In genomic region chr3:185677146-185677829, GRCh38 we compare ENCODE assay signal across 7 cellular contexts.
DNase-seq lines count a peak whose midpoint lies in the region; TF ChIP-seq lines count a peak whose summit lies in the region.

No MANE protein-coding gene starts in this region.

- H3K79me2 ChIP-seq in parathyroid adenoma = no peaks in the 10 kb centered on the region

- H3K27ac ChIP-seq in esophagus squamous epithelium (no peak overlapping the region), parathyroid adenoma (no peak overlapping the region)

- intact Hi-C loops in esophagus squamous epithelium (cut with DNase I) = no loop called here

- WGBS in esophagus squamous epithelium, 2 donors = 38 to 69% methylated on average over 1 of the region's 1 CpG

- TF ChIP-seq CTCF in esophagus squamous epithelium (IDR thresholded peaks at IDR 0.05) (peak; percentile 35 to 93 (median 83)), parathyroid adenoma (IDR thresholded peaks at IDR 0.05) (peak; percentile 55)

- H3K4me3 ChIP-seq in Jurkat, Clone E6-1 (ENCODE audit: low read length) = no peak overlapping the region
- H3K4me3 ChIP-seq in esophagus squamous epithelium (no peak overlapping the region), parathyroid adenoma (ENCODE audit: low read depth, low read length) (no peak overlapping the region)

- H3K27me3 ChIP-seq in esophagus squamous epithelium = no peaks in the 10 kb centered on the region
- H3K27me3 ChIP-seq in parathyroid adenoma (ENCODE audit: control insufficient read depth, insufficient read depth, low read length) = no peaks in the 10 kb centered on the region

- peaks cover 0 to 10% (median 3%) of the 10 kb centered on the region in 3 donors for H3K4me1 ChIP-seq in esophagus squamous epithelium
- no peaks in the 10 kb centered on the region for H3K4me1 ChIP-seq in parathyroid adenoma

- no peak overlapping the region for H3K4me2 ChIP-seq in parathyroid adenoma (ENCODE audit: low read length)

- H3K9me3 ChIP-seq in esophagus squamous epithelium = no peaks in the 10 kb centered on the region
- no peaks in the 10 kb centered on the region for H3K9me3 ChIP-seq in parathyroid adenoma (ENCODE audit: control insufficient read depth, low read length)

- TF ChIP-seq POLR2A in esophagus squamous epithelium (IDR thresholded peaks at IDR 0.05) = no peak

- peaks cover 0 to 4% (median 0%) of the 10 kb centered on the region in 3 donors for H3K36me3 ChIP-seq in esophagus squamous epithelium
- no peaks in the 10 kb centered on the region for H3K36me3 ChIP-seq in parathyroid adenoma (ENCODE audit: control insufficient read depth, insufficient read depth, low read length)

- DNase-seq in GM04503 (ENCODE audit: low read depth) = peak; percentile 28
- peak; percentile 34 for DNase-seq in Jurkat, Clone E6-1 (ENCODE audit: low read depth, low spot score)
- DNase-seq in RKO (ENCODE audit: low spot score) = peak; percentile 80
- DNase-seq in esophagus squamous epithelium (lab: John Stamatoyannopoulos, UW) = no peak
- no peak for DNase-seq in activated CD8-positive, alpha-beta memory T cell treated with anti-CD3 and anti-CD28 coated beads for 24 hours
- DNase-seq in stimulated activated CD4-positive, alpha-beta T cell treated with anti-CD3 and anti-CD28 coated beads, Interleukin-1b, Interleukin-23, amount 100 ng/mL, for 48 hours = no peak

- no peak overlapping the region for H2AFZ ChIP-seq in parathyroid adenoma

- no peak overlapping the region for H3K9ac ChIP-seq in parathyroid adenoma

Comparison
In these comparisons a context has a peak if more than half of its experiments do, and no peak if none do; other contexts are left out.
1. DNase-seq: peak in GM04503 (single experiment), Jurkat, Clone E6-1 (single experiment) and RKO (single experiment); none in esophagus squamous epithelium (single experiment), activated CD8-positive, alpha-beta memory T cell treated with anti-CD3 and anti-CD28 coated beads for 24 hours (single experiment) and stimulated activated CD4-positive, alpha-beta T cell treated with anti-CD3 and anti-CD28 coated beads, Interleukin-1b, Interleukin-23, amount 100 ng/mL, for 48 hours (single experiment).